Comparison of ENCODE assay signal across 8 cellular contexts in the genomic region with DNA sequence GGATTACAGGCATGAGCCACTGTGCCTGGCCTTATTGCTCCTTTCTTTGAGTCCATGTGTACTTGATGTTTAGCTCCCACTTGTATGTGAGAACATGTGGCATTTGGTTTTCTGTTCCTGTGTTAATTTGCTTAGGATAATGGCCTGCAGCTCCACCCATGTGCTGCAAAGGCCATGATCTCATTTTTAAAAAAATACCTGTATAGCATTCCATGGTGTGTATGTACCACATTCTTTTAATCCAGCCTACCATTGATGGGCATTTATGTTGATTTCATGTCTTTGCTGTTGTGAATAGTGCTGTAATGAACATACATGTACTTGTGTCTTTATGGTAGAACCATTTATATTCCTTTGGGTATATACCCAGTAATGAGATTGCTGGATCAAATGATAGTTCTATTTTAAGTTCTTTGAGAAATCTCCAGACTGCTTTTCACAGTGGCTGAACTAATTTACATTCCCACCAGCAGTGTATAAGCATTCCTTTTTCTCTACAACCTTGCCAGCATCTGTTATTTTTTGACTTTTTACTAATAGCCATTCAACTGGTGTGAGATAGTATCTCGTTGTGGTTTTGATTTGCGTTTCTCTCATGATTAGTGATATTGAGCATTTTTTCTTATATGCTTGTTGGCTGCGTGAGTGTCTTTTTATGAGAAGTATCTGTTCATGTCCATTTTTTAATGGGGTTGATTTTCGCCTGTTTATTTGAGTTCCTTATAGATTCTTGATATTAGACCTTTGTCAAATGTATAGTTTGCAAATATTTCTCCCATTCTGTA.
DNase-seq lines count a peak whose midpoint lies in the region; ATAC-seq, FAIRE-seq and TF ChIP-seq lines count a peak whose summit lies in the region.
"Not testable (repeated sequence)": the region's sequence is repeated elsewhere in the genome, so short reads cannot be mapped to it uniquely, and the experiment has no call there.

No MANE protein-coding gene starts in this region.

- not testable (repeated sequence) for H3K36me3 Mint-ChIP-seq in CD8-positive, alpha-beta T cell; activated naive CD8-positive, alpha-beta T cell treated with anti-CD3 and anti-CD28 coated beads, Interleukin-2, amount 50 U/mL, for 24 hours (ENCODE audit: low read depth); neural progenitor cell

- not testable (repeated sequence) for H3K36me3 ChIP-seq in CD8-positive, alpha-beta T cell (ENCODE audit: insufficient read depth, low read length); bronchial epithelial cell (ENCODE audit: control insufficient read depth, insufficient read depth, low read length); neural progenitor cell

- CTCF ChIA-PET in CD8-positive, alpha-beta T cell (lab: Charles Lee), result not testable (repeated sequence)
- CTCF ChIA-PET in RWPE1 (lab: Yijun Ruan, JAX), result interaction anchor here (0.6 kb wide), 1 partner anchor 51 kb away, joined by 3 read pairs; no protein-coding TSS in a partner anchor

- not testable (repeated sequence) for H3K9ac ChIP-seq in neural progenitor cell

- not testable (repeated sequence) for H3K27me3 Mint-ChIP-seq in CD8-positive, alpha-beta T cell (ENCODE audit: low read depth)
- peaks cover 16% of the 10 kb centered on the region for H3K27me3 Mint-ChIP-seq in activated naive CD8-positive, alpha-beta T cell treated with anti-CD3 and anti-CD28 coated beads, Interleukin-2, amount 50 U/mL, for 24 hours
- H3K27me3 Mint-ChIP-seq in neural progenitor cell (ENCODE audit: insufficient read depth, low read depth), result peaks cover 16% of the 10 kb centered on the region

- not testable (repeated sequence) for H3K4me1 ChIP-seq in CD8-positive, alpha-beta T cell (ENCODE audit: insufficient read depth, low read length)
- H3K4me1 ChIP-seq in foreskin keratinocyte (peaks cover 11% of the 10 kb centered on the region), neural progenitor cell (peaks cover 10% of the 10 kb centered on the region)

- not testable (repeated sequence) for DNase-seq in CD8-positive, alpha-beta T cell; RWPE1 (ENCODE audit: low spot score); activated naive CD8-positive, alpha-beta T cell treated with anti-CD3 and anti-CD28 coated beads, Interleukin-2, amount 50 U/mL, for 24 hours; neural progenitor cell (ENCODE audit: low spot score)
- peak; percentile 15 for DNase-seq in astrocyte of the cerebellum (ENCODE audit: low read depth)
- DNase-seq in bronchial epithelial cell (ENCODE audit: low read depth), result peak; percentile 51
- DNase-seq in epithelial cell of esophagus (ENCODE audit: low read depth), result peak; percentile 40
- peak; percentile 31 to 60 for DNase-seq in foreskin keratinocyte

- H3F3A ChIP-seq in neural progenitor cell (ENCODE audit: low read depth), result not testable (repeated sequence)

- not testable (repeated sequence) for H3K4me2 ChIP-seq in neural progenitor cell

- intact Hi-C loops in CD8-positive, alpha-beta T cell (cut with DNase I, micrococcal nuclease), result not testable (repeated sequence)

- not testable (repeated sequence) for H3K9me3 Mint-ChIP-seq in CD8-positive, alpha-beta T cell; activated naive CD8-positive, alpha-beta T cell treated with anti-CD3 and anti-CD28 coated beads, Interleukin-2, amount 50 U/mL, for 24 hours; neural progenitor cell

- H3K9me3 ChIP-seq in CD8-positive, alpha-beta T cell (ENCODE audit: low read length); neural progenitor cell (ENCODE audit: low read depth): not testable (repeated sequence)

- POLR2A ChIA-PET in CD8-positive, alpha-beta T cell (lab: Charles Lee); RWPE1 (lab: Yijun Ruan, JAX; ENCODE audit: low non-redundant PET): not testable (repeated sequence)

- not testable (repeated sequence) for H3K27ac ChIP-seq in CD8-positive, alpha-beta T cell (ENCODE audit: low read depth, low read length); foreskin keratinocyte; neural progenitor cell
- H3K27ac ChIP-seq in RWPE1, result peak overlapping the region; percentile 61

- H3K27ac Mint-ChIP-seq in CD8-positive, alpha-beta T cell, result peak overlapping the region; percentile 7
- peak overlapping the region; percentile 36 for H3K27ac Mint-ChIP-seq in activated naive CD8-positive, alpha-beta T cell treated with anti-CD3 and anti-CD28 coated beads, Interleukin-2, amount 50 U/mL, for 24 hours
- H3K27ac Mint-ChIP-seq in neural progenitor cell, result peak overlapping the region; percentile 6

- H3K27me3 ChIP-seq in CD8-positive, alpha-beta T cell (ENCODE audit: insufficient read depth, low read length); bronchial epithelial cell (ENCODE audit: control insufficient read depth, insufficient read depth, low read length); foreskin keratinocyte: not testable (repeated sequence)
- peaks cover 36% of the 10 kb centered on the region for H3K27me3 ChIP-seq in neural progenitor cell

- H2AFZ ChIP-seq in neural progenitor cell (replicated peaks), result not testable (repeated sequence)

- not testable (repeated sequence) for ATAC-seq in CD8-positive, alpha-beta T cell; activated naive CD8-positive, alpha-beta T cell treated with anti-CD3 and anti-CD28 coated beads, Interleukin-2, amount 50 U/mL, for 24 hours; foreskin keratinocyte

- TF ChIP-seq CTCF in CD8-positive, alpha-beta T cell (IDR thresholded peaks at IDR 0.05); RWPE1 (conservative IDR thresholded peaks at IDR 0.05; ENCODE audit: low read depth); astrocyte of the cerebellum (IDR thresholded peaks at IDR 0.05; ENCODE audit: low read depth, low read length, missing control alignments); bronchial epithelial cell (IDR thresholded peaks at IDR 0.05; ENCODE audit: insufficient read depth, low read length, severe bottlenecking); epithelial cell of esophagus (IDR thresholded peaks at IDR 0.05; ENCODE audit: insufficient read depth, low read depth, low read length, missing control alignments); foreskin keratinocyte (conservative IDR thresholded peaks at IDR 0.05); neural progenitor cell (IDR thresholded peaks at IDR 0.05): not testable (repeated sequence)

- in situ Hi-C loops in astrocyte of the cerebellum (cut with HindIII; ENCODE audit: low sequenced_read_pairs), result not testable (repeated sequence)

- not testable (repeated sequence) for H3K4me3 ChIP-seq in CD8-positive, alpha-beta T cell (ENCODE audit: low read depth, low read length); astrocyte of the cerebellum (ENCODE audit: low read depth, low read length); bronchial epithelial cell (ENCODE audit: low read depth, low read length); epithelial cell of esophagus (ENCODE audit: low read length); neural progenitor cell

- H3K79me2 ChIP-seq in neural progenitor cell (ENCODE audit: low read depth), result not testable (repeated sequence)

- not testable (repeated sequence) for FAIRE-seq in bronchial epithelial cell (lab: Jason Lieb, UNC)

- not testable (repeated sequence) for H4K20me1 ChIP-seq in neural progenitor cell (ENCODE audit: low read depth)

- H3K4me3 Mint-ChIP-seq in CD8-positive, alpha-beta T cell; activated naive CD8-positive, alpha-beta T cell treated with anti-CD3 and anti-CD28 coated beads, Interleukin-2, amount 50 U/mL, for 24 hours; neural progenitor cell: not testable (repeated sequence)

- H3K4me1 Mint-ChIP-seq in CD8-positive, alpha-beta T cell (ENCODE audit: low read depth), result peaks cover 10% of the 10 kb centered on the region
- H3K4me1 Mint-ChIP-seq in activated naive CD8-positive, alpha-beta T cell treated with anti-CD3 and anti-CD28 coated beads, Interleukin-2, amount 50 U/mL, for 24 hours, result peaks cover 13% of the 10 kb centered on the region
- H3K4me1 Mint-ChIP-seq in neural progenitor cell, result peaks cover 20% of the 10 kb centered on the region
